Comparison of ENCODE assay signal across 9 cellular contexts in genomic region chr3:188179006-188179966, GRCh38. TPM values are rescaled to one million over a fixed set of nuclear protein-coding genes. Genes with fewer than 3 reads are reported as not detected.
DNase-seq lines count a peak whose midpoint lies in the region; ATAC-seq, FAIRE-seq and TF ChIP-seq lines count a peak whose summit lies in the region.
"Had no signal": no experiment of that assay in that cellular context is flagged by ENCODE, and none has a peak within 500 bp of the region (broad histone marks: within the 10 kb centered on the region; RNA-seq: fewer than 3 reads in every experiment).

No MANE protein-coding gene starts in this region.

- no peak overlapping the region for H3K27ac ChIP-seq in CD8-positive, alpha-beta T cell (ENCODE audit: low read depth, low read length)
- H3K27ac ChIP-seq in prostate gland: peak overlapping the region; percentile 70 to 77

- no peak for ATAC-seq in CD8-positive, alpha-beta T cell
- ATAC-seq in GM18505 (IDR thresholded peaks at IDR 0.05; ENCODE audit: unreplicated experiment) (no peak), HG03175 (IDR thresholded peaks at IDR 0.05; ENCODE audit: unreplicated experiment) (no peak)

- no peak for TF ChIP-seq CTCF in CD8-positive, alpha-beta T cell (IDR thresholded peaks at IDR 0.05)
- TF ChIP-seq CTCF in fibroblast of the aortic adventitia (IDR thresholded peaks at IDR 0.05; ENCODE audit: insufficient read depth, low read length) (no peak), prostate gland (IDR thresholded peaks at IDR 0.05) (peak in 1 of 4 experiments; percentile 17)

- peaks cover 12% of the 10 kb centered on the region for H3K4me1 ChIP-seq in CD8-positive, alpha-beta T cell (ENCODE audit: insufficient read depth, low read length)
- peaks cover 7% of the 10 kb centered on the region for H3K4me1 ChIP-seq in prostate gland (replicated peaks)

- POLR2A ChIA-PET in CD8-positive, alpha-beta T cell (lab: Charles Lee): no interaction called here

- H3K4me3 Mint-ChIP-seq in CD8-positive, alpha-beta T cell: no peak overlapping the region

- no peaks in the 10 kb centered on the region for H3K9me3 ChIP-seq in CD8-positive, alpha-beta T cell (ENCODE audit: low read length)
- H3K9me3 ChIP-seq in prostate gland: no peaks in the 10 kb centered on the region

- no peak overlapping the region for H3K4me3 ChIP-seq in CD8-positive, alpha-beta T cell (ENCODE audit: low read depth, low read length)
- H3K4me3 ChIP-seq in fibroblast of the aortic adventitia (ENCODE audit: low read depth, low read length) (no peak overlapping the region), prostate gland (no peak overlapping the region)

- intact Hi-C loops in CD8-positive, alpha-beta T cell (cut with DNase I, micrococcal nuclease): no loop called here
- intact Hi-C loops in prostate gland (cut with DNase I): loop anchor here (5.0 kb wide), 1 partner anchor 127 kb away; no protein-coding TSS in a partner anchor

- no peaks in the 10 kb centered on the region for H3K27me3 Mint-ChIP-seq in CD8-positive, alpha-beta T cell (ENCODE audit: low read depth)

- DNase-seq in CD8-positive, alpha-beta T cell: no peak
- peak; percentile 88 for DNase-seq in NCI-H2196 (lab: John Stamatoyannopoulos, UW; ENCODE audit: unreplicated experiment)
- peak; percentile 83 for DNase-seq in fibroblast of the aortic adventitia (ENCODE audit: low read depth)
- peak; percentile 51 for DNase-seq in prostate gland (ENCODE audit: low spot score)
- DNase-seq in RCC 7860 (ENCODE audit: low spot score): no peak
- no peak for DNase-seq in NCI-H1105 (lab: John Stamatoyannopoulos, UW)
- DNase-seq: NCI-H1694 treated with DMSO at 0.1 percent for 48 hours had no signal

- no peaks in the 10 kb centered on the region for H3K9me3 Mint-ChIP-seq in CD8-positive, alpha-beta T cell

- no peaks in the 10 kb centered on the region for H3K27me3 ChIP-seq in CD8-positive, alpha-beta T cell (ENCODE audit: insufficient read depth, low read length)
- H3K27me3 ChIP-seq in prostate gland (replicated peaks; ENCODE audit: insufficient read depth): no peaks in the 10 kb centered on the region

- peaks cover 17% of the 10 kb centered on the region for H3K36me3 Mint-ChIP-seq in CD8-positive, alpha-beta T cell

- CTCF ChIA-PET in CD8-positive, alpha-beta T cell (lab: Charles Lee): no interaction called here

- H3K36me3 ChIP-seq in CD8-positive, alpha-beta T cell (ENCODE audit: insufficient read depth, low read length): no peaks in the 10 kb centered on the region
- no peaks in the 10 kb centered on the region for H3K36me3 ChIP-seq in prostate gland

- no peak for TF ChIP-seq POLR2A in prostate gland (IDR thresholded peaks at IDR 0.05)
- TF ChIP-seq POLR2A in GM18505 (IDR thresholded peaks at IDR 0.05; ENCODE audit: borderline replicate concordance, extremely low read depth, insufficient read depth, insufficient read length): no peak

- FAIRE-seq in RCC 7860 (lab: Jason Lieb, UNC): no peak

- H3K4me1 Mint-ChIP-seq in CD8-positive, alpha-beta T cell (ENCODE audit: low read depth): peaks cover 44% of the 10 kb centered on the region

- WGBS in prostate gland: 34% methylated on average over 16 of the region's 16 CpGs

- peak overlapping the region; percentile 41 for H3K27ac Mint-ChIP-seq in CD8-positive, alpha-beta T cell

RNA-seq across cellular contexts. Expression of gene LPP, which starts 25.3 kb away (rescaled TPM):
- 10 to 100 TPM; 35.2 to 37.0 TPM for total RNA-seq in CD8-positive, alpha-beta T cell
- 33.2 and 92.1 TPM in 2 replicates for total RNA-seq in fibroblast of the aortic adventitia (ENCODE audit: low replicate concordance)
- 100 to 1,000 TPM; 219 to 248 TPM for total RNA-seq in prostate gland

Comparison
In these comparisons a context has a peak if more than half of its experiments do, and no peak if none do; other contexts are left out.
1. DNase-seq: peak in NCI-H2196 (single experiment), fibroblast of the aortic adventitia (single experiment) and prostate gland (single experiment); none in CD8-positive, alpha-beta T cell (0 of 7), RCC 7860 (single experiment) and NCI-H1105 (single experiment).